ENCODE assay signal across 8 cellular contexts in the genomic region with DNA sequence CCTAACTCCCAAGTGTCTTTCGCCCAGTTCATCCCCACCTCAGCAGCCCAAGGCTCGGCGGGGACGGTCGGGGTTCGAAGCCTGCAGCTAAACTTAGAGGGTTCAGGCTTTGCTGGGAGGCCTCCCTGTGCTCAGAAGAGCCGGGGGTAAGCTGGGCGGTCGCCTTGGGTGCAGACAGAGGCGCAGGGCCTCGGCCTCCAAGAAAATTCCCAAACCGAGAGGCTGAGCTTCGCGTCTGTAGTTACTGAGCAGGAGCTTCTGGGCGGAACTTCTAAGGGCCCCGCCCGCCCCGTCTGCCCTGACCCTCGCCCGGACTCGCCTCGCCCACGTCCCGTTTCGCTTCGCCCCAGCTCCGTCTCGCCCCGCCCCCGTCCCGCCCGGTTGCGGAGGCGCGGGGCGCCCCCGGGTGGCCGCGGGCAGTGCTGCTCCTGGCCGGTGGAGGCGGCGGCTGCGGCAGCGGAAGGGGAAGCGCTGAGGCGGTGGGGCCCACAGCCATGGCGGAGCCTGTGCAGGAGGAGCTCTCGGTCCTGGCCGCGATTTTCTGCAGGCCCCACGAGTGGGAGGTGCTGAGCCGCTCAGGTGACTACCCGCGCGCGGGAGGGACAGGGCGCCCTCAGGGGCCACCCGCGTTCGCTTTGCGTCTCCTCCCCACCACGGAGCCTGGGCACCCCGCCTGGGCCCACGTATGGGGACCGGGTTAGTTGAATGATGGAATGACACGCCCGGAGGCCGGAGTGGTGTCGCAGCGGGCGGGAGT. TPM values are rescaled to one million over a fixed set of nuclear protein-coding genes. Genes with fewer than 3 reads are reported as not detected.
DNase-seq lines count a peak whose midpoint lies in the region; ATAC-seq and TF ChIP-seq lines count a peak whose summit lies in the region.

A gene with protein sequence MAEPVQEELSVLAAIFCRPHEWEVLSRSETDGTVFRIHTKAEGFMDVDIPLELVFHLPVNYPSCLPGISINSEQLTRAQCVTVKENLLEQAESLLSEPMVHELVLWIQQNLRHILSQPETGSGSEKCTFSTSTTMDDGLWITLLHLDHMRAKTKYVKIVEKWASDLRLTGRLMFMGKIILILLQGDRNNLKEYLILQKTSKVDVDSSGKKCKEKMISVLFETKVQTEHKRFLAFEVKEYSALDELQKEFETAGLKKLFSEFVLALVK (plus strand): TSS at position 474 of the 757 bp plus-strand sequence. CDS start 21 bp downstream, at position 495.

- H3K27ac ChIP-seq in vagina, result peak within 1 kb of the TSS; percentile 83

- peak; percentile 98 for ATAC-seq in GM18498 (IDR thresholded peaks at IDR 0.05; ENCODE audit: unreplicated experiment)
- peak; percentile 97 for ATAC-seq in HG02852 (IDR thresholded peaks at IDR 0.05; ENCODE audit: unreplicated experiment)
- ATAC-seq in T-helper 17 cell, result peak; percentile 97
- ATAC-seq in left ventricle myocardium superior, result peak; percentile 94

- no peaks in the 10 kb centered on the region for H3K9me3 ChIP-seq in T-helper 17 cell (ENCODE audit: control insufficient read depth, low read length, poor library complexity, severe bottlenecking)
- H3K9me3 ChIP-seq in vagina, result no peaks in the 10 kb centered on the region

- DNase-seq in NCI-H146 (lab: John Stamatoyannopoulos, UW), result peak; percentile 75
- peak; percentile 91 to 93 (median 92) for DNase-seq in T-helper 17 cell
- DNase-seq in amygdala (lab: John Stamatoyannopoulos, UW), result peak; percentile 34 to 94 (median 86)
- peak; percentile 98 for DNase-seq in left ventricle myocardium superior
- DNase-seq in putamen (ENCODE audit: low spot score), result peak; percentile 93
- DNase-seq in vagina (ENCODE audit: extremely low spot score in 2 of 2), result peak in 1 of 2 donors; percentile 92

- no peaks in the 10 kb centered on the region for H3K36me3 ChIP-seq in vagina

- no peaks in the 10 kb centered on the region for H3K36me3 Mint-ChIP-seq in T-helper 17 cell (ENCODE audit: low read depth)

- H3K27me3 ChIP-seq in vagina, result no peaks in the 10 kb centered on the region

- H3K27ac Mint-ChIP-seq in T-helper 17 cell, result peak within 1 kb of the TSS; percentile 93

- peak within 1 kb of the TSS; percentile 64 to 69 for H3K4me3 ChIP-seq in vagina

- TF ChIP-seq CTCF in vagina (IDR thresholded peaks at IDR 0.05), result peak; percentile 74 to 90 (median 79)

- H3K4me3 Mint-ChIP-seq in T-helper 17 cell, result peak within 1 kb of the TSS; percentile 93

- intact Hi-C loops in left ventricle myocardium superior (cut with micrococcal nuclease), result loop anchor here (10.0 kb wide), 2 partner anchors 59 to 149 kb away; no protein-coding TSS in a partner anchor
- intact Hi-C loops in vagina (cut with DNase I), result loop anchor here (2.0 to 5.0 kb wide), 2 partner anchors 147 to 162 kb away; partner anchors contain the start of gene ALG14

- H3K4me1 ChIP-seq in vagina, result peaks cover 53% of the 10 kb centered on the region

- H3K27me3 Mint-ChIP-seq in T-helper 17 cell, result peaks cover 21% of the 10 kb centered on the region

- H3K4me1 Mint-ChIP-seq in T-helper 17 cell, result peaks cover 29% of the 10 kb centered on the region

- peak in 1 of 2 donors; percentile 40 for TF ChIP-seq POLR2A in vagina (IDR thresholded peaks at IDR 0.05)

RNA-seq across cellular contexts. Expression of the gene that starts here (rescaled TPM):
- total RNA-seq in T-helper 17 cell, result 10 to 100 TPM in 1 of 2 donors, 1 to 10 TPM in 1; 10.0 to 13.4 TPM
- 15.9 TPM for total RNA-seq in left ventricle myocardium superior
- 17.9 TPM for total RNA-seq in vagina
